2 cellular contexts compared by ENCODE assay signal in genomic region chr19:12546068-12546467, GRCh38.
TF ChIP-seq lines count a peak whose summit lies in the region.

No MANE protein-coding gene starts in this region.

TF ChIP-seq in HepG2, 621 proteins besides CTCF, POLR2A, EP300 and RAD21:
- TF ChIP-seq ZNF770 (CRISPR knock-in tag; IDR thresholded peaks at IDR 0.05) = no peak
- TF ChIP-seq MAFK (conservative IDR thresholded peaks at IDR 0.05 in 1 of 2, IDR thresholded peaks at IDR 0.05 in 1 of 2; ENCODE audit: low read length in 2 of 2) = peak; percentile 70 to 85
- TF ChIP-seq ZSCAN29 (CRISPR knock-in tag; conservative IDR thresholded peaks at IDR 0.05) = no peak
- no peak for TF ChIP-seq HCFC1 (IDR thresholded peaks at IDR 0.05; ENCODE audit: low read depth, low read length)
- peak; percentile 74 for TF ChIP-seq MAFF (IDR thresholded peaks at IDR 0.05; ENCODE audit: low read depth, low read length)
- TF ChIP-seq ZNF646 (CRISPR knock-in tag; IDR thresholded peaks at IDR 0.05) = no peak
- TF ChIP-seq TFDP2 (CRISPR knock-in tag; IDR thresholded peaks at IDR 0.05) = no peak
- TF ChIP-seq ZNF780A (CRISPR knock-in tag; IDR thresholded peaks at IDR 0.05) = no peak

TF ChIP-seq in K562, 482 proteins besides CTCF, POLR2A, EP300 and RAD21:
- TF ChIP-seq C11orf30 (IDR thresholded peaks at IDR 0.05; ENCODE audit: low read depth) (peak; percentile 75), HDAC3 (IDR thresholded peaks at IDR 0.05; ENCODE audit: borderline replicate concordance, partially characterized antibody) (no peak), MAFF (IDR thresholded peaks at IDR 0.05; ENCODE audit: low read length) (peak; percentile 70), GMEB1 (CRISPR knock-in tag; IDR thresholded peaks at IDR 0.05) (no peak), ZNF316 (IDR thresholded peaks at IDR 0.05) (peak; percentile 91), ZNF253 (CRISPR knock-in tag; conservative IDR thresholded peaks at IDR 0.05) (no peak), MAFK (IDR thresholded peaks at IDR 0.05; ENCODE audit: low read length) (peak; percentile 55; the same call in 1 of the 2 replicates), MAFG (tag; conservative IDR thresholded peaks at IDR 0.05) (peak; percentile 62), CHD1 (IDR thresholded peaks at IDR 0.05; ENCODE audit: low read length) (no peak)
TF ChIP-seq in K562: peak in this region for 5.
